ENCODE assay signal across 9 cellular contexts in the genomic region with DNA sequence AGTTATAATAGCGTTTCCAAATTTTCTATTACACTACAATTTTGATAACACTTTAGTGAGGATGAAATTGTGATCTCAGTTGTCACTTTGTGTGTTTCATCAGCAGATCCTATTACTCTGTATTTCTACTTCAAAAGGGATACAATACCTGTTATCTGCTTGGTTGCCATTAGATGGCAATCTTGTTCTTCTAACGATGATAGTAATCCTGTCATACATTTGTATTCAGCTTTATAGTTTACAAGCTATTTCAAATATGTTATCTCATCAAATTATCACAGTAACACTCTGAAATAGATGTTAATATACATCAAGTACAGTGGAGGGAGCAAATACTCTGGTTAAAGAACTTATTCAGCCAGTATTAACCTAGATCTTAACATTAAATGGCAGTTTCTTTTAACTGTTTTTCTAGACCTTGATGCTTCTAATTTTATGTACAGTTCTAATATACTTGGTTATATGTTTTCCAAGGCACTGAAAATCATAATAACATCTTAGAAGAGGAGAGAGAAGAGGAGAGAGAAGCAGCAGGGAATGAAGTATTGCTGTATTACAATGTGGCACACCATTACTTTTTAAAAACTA.
A peak's percentile ranks its signal among the peaks of the same experiment; 100 is the strongest.
DNase-seq lines count a peak whose midpoint lies in the region; ATAC-seq and TF ChIP-seq lines count a peak whose summit lies in the region.
"Had no signal": no experiment of that assay in that cellular context is flagged by ENCODE, and none has a peak within 500 bp of the region (broad histone marks: within the 10 kb centered on the region; RNA-seq: fewer than 3 reads in every experiment).

No MANE protein-coding gene starts in this region.

- CTCF ChIA-PET in activated CD8-positive, alpha-beta T cell treated with anti-CD3 and anti-CD28 coated beads for 36 hours (lab: Charles Lee), result no interaction called here
- CTCF ChIA-PET in activated CD8-positive, alpha-beta T cell treated with anti-CD3 and anti-CD28 coated beads, Interleukin-2, amount 10 ng/mL, durations not matched to agents 7 days and 5 days (lab: Charles Lee), result no interaction called here

- H3K36me3 Mint-ChIP-seq in activated CD8-positive, alpha-beta T cell treated with anti-CD3 and anti-CD28 coated beads for 36 hours (ENCODE audit: low read depth), result no peaks in the 10 kb centered on the region
- H3K36me3 Mint-ChIP-seq in activated CD8-positive, alpha-beta T cell treated with anti-CD3 and anti-CD28 coated beads, Interleukin-2, amount 10 ng/mL, durations not matched to agents 7 days and 5 days (ENCODE audit: low read depth), result no peaks in the 10 kb centered on the region

- TF ChIP-seq EP300 in transverse colon (IDR thresholded peaks at IDR 0.05; ENCODE audit: low read depth), result no peak

- TF ChIP-seq POLR2A in transverse colon (IDR thresholded peaks at IDR 0.05), result no peak

- peak; percentile 63 for TF ChIP-seq CTCF in activated CD8-positive, alpha-beta T cell treated with anti-CD3 and anti-CD28 coated beads for 36 hours (IDR thresholded peaks at IDR 0.05)
- TF ChIP-seq CTCF in transverse colon (IDR thresholded peaks at IDR 0.05), result peak; percentile 32 to 49 (median 33)

- no peaks in the 10 kb centered on the region for H3K4me1 Mint-ChIP-seq in activated CD8-positive, alpha-beta T cell treated with anti-CD3 and anti-CD28 coated beads for 36 hours (ENCODE audit: low read depth)
- H3K4me1 Mint-ChIP-seq in activated CD8-positive, alpha-beta T cell treated with anti-CD3 and anti-CD28 coated beads, Interleukin-2, amount 10 ng/mL, durations not matched to agents 7 days and 5 days (ENCODE audit: low read depth), result no peaks in the 10 kb centered on the region
- H3K4me1 Mint-ChIP-seq: central memory CD8-positive, alpha-beta T cell had no signal

- H3K4me3 ChIP-seq in transverse colon, result no peak overlapping the region

- POLR2A ChIA-PET in activated CD8-positive, alpha-beta T cell treated with anti-CD3 and anti-CD28 coated beads for 36 hours (lab: Charles Lee), result no interaction called here
- POLR2A ChIA-PET in activated CD8-positive, alpha-beta T cell treated with anti-CD3 and anti-CD28 coated beads, Interleukin-2, amount 10 ng/mL, durations not matched to agents 7 days and 5 days (lab: Charles Lee), result no interaction called here

- H3K4me3 Mint-ChIP-seq in activated CD8-positive, alpha-beta T cell treated with anti-CD3 and anti-CD28 coated beads for 36 hours, result no peak overlapping the region
- H3K4me3 Mint-ChIP-seq in activated CD8-positive, alpha-beta T cell treated with anti-CD3 and anti-CD28 coated beads, Interleukin-2, amount 10 ng/mL, durations not matched to agents 7 days and 5 days, result no peak overlapping the region
- H3K4me3 Mint-ChIP-seq: central memory CD8-positive, alpha-beta T cell had no signal

- no peak overlapping the region for H3K27ac ChIP-seq in transverse colon

- no peak for DNase-seq in activated CD8-positive, alpha-beta T cell treated with anti-CD3 and anti-CD28 coated beads for 36 hours
- no peak for DNase-seq in activated CD8-positive, alpha-beta T cell treated with anti-CD3 and anti-CD28 coated beads, Interleukin-2, amount 10 ng/mL, durations not matched to agents 7 days and 5 days
- DNase-seq in KG1 (lab: John Stamatoyannopoulos, UW) (peak; percentile 26), SKM-1 (lab: John Stamatoyannopoulos, UW; ENCODE audit: unreplicated experiment) (peak; percentile 4), glomerular visceral epithelial cell (ENCODE audit: extremely low spot score) (peak; percentile 37), transverse colon (no peak)
- no peak for DNase-seq in stimulated activated CD4-positive, alpha-beta T cell treated with anti-CD3 and anti-CD28 coated beads, Interleukin-4, amount 100 ng/mL, for 4 hours

- no peak overlapping the region for H3K27ac Mint-ChIP-seq in activated CD8-positive, alpha-beta T cell treated with anti-CD3 and anti-CD28 coated beads for 36 hours
- H3K27ac Mint-ChIP-seq in activated CD8-positive, alpha-beta T cell treated with anti-CD3 and anti-CD28 coated beads, Interleukin-2, amount 10 ng/mL, durations not matched to agents 7 days and 5 days, result no peak overlapping the region

- no peaks in the 10 kb centered on the region for H3K9me3 ChIP-seq in transverse colon

- no peak for ATAC-seq in activated CD8-positive, alpha-beta T cell treated with anti-CD3 and anti-CD28 coated beads for 36 hours
- ATAC-seq in activated CD8-positive, alpha-beta T cell treated with anti-CD3 and anti-CD28 coated beads, Interleukin-2, amount 10 ng/mL, durations not matched to agents 7 days and 5 days, result no peak
- ATAC-seq in GM21825 (IDR thresholded peaks at IDR 0.05; ENCODE audit: unreplicated experiment), result peak; percentile 85

- no peaks in the 10 kb centered on the region for H3K4me1 ChIP-seq in transverse colon

- H3K36me3 ChIP-seq in transverse colon, result no peaks in the 10 kb centered on the region

- in situ Hi-C loops in transverse colon (cut with MboI; ENCODE audit: low pct_ligation_motif_present in 1 of 4, low pct_unique_long_range_greater_than_20kb in 1 of 4, low sequenced_read_pairs in 3 of 4), result loop anchor here in 2 of 4 donors (25.0 kb wide), 1 partner anchor 1968 kb away; no protein-coding TSS in a partner anchor

- no peaks in the 10 kb centered on the region for H3K27me3 ChIP-seq in transverse colon

- WGBS in transverse colon (ENCODE audit: low coverage in 1 of 2), 2 donors, result 3 to 13% methylated on average over 2 of the region's 2 CpGs

- intact Hi-C loops in activated CD8-positive, alpha-beta T cell treated with anti-CD3 and anti-CD28 coated beads for 36 hours (cut with micrococcal nuclease), result no loop called here
- intact Hi-C loops in transverse colon (cut with DNase I; ENCODE audit: low total_unique reads), result no loop called here

- H3K27me3 Mint-ChIP-seq in activated CD8-positive, alpha-beta T cell treated with anti-CD3 and anti-CD28 coated beads for 36 hours, result no peaks in the 10 kb centered on the region
- H3K27me3 Mint-ChIP-seq in activated CD8-positive, alpha-beta T cell treated with anti-CD3 and anti-CD28 coated beads, Interleukin-2, amount 10 ng/mL, durations not matched to agents 7 days and 5 days (ENCODE audit: low read depth), result no peaks in the 10 kb centered on the region
- H3K27me3 Mint-ChIP-seq: central memory CD8-positive, alpha-beta T cell had no signal

- no peaks in the 10 kb centered on the region for H3K9me3 Mint-ChIP-seq in activated CD8-positive, alpha-beta T cell treated with anti-CD3 and anti-CD28 coated beads for 36 hours
- no peaks in the 10 kb centered on the region for H3K9me3 Mint-ChIP-seq in activated CD8-positive, alpha-beta T cell treated with anti-CD3 and anti-CD28 coated beads, Interleukin-2, amount 10 ng/mL, durations not matched to agents 7 days and 5 days (ENCODE audit: insufficient read depth)

Comparison
In these comparisons a context has a peak if more than half of its experiments do, and no peak if none do; other contexts are left out.
1. DNase-seq: peak in KG1 (single experiment), SKM-1 (single experiment) and glomerular visceral epithelial cell (single experiment); none in activated CD8-positive, alpha-beta T cell treated with anti-CD3 and anti-CD28 coated beads for 36 hours (single experiment), activated CD8-positive, alpha-beta T cell treated with anti-CD3 and anti-CD28 coated beads, Interleukin-2, amount 10 ng/mL, durations not matched to agents 7 days and 5 days (single experiment), transverse colon (single experiment) and stimulated activated CD4-positive, alpha-beta T cell treated with anti-CD3 and anti-CD28 coated beads, Interleukin-4, amount 100 ng/mL, for 4 hours (0 of 2).